ENCODE assay signal across 9 cellular contexts in genomic region chr10:35822316-35822715, GRCh38.
DNase-seq lines count a peak whose midpoint lies in the region; ATAC-seq and TF ChIP-seq lines count a peak whose summit lies in the region.
"Had no signal": no experiment of that assay in that cellular context is flagged by ENCODE, and none has a peak within 500 bp of the region (broad histone marks: within the 10 kb centered on the region; RNA-seq: fewer than 3 reads in every experiment).

No MANE protein-coding gene starts in this region.

- TF ChIP-seq POLR2A in breast epithelium (IDR thresholded peaks at IDR 0.05): no peak
- no peak for TF ChIP-seq POLR2A in upper lobe of left lung (IDR thresholded peaks at IDR 0.05)

- H3K4me3 ChIP-seq in breast epithelium: no peak overlapping the region
- no peak overlapping the region for H3K4me3 ChIP-seq in upper lobe of left lung

- intact Hi-C loops in breast epithelium (cut with DNase I; ENCODE audit: low total_unique reads): loop anchor here (1.0 kb wide), 1 partner anchor 15 kb away; no protein-coding TSS in a partner anchor

- H3K4me1 ChIP-seq in breast epithelium: no peaks in the 10 kb centered on the region
- H3K4me1 ChIP-seq in upper lobe of left lung: no peaks in the 10 kb centered on the region

- ATAC-seq in upper lobe of left lung (ENCODE audit: low FRiP score in 2 of 2): peak; percentile 81 to 94
- no peak for ATAC-seq in GM18519 (IDR thresholded peaks at IDR 0.05; ENCODE audit: low FRiP score, unreplicated experiment)

- WGBS in upper lobe of left lung, 2 donors: 57 to 71% methylated on average over 8 to 9 of the region's 9 CpGs

- H3K27ac ChIP-seq in breast epithelium (peak overlapping the region; percentile 64 to 69), upper lobe of left lung (no peak overlapping the region)

- TF ChIP-seq CTCF in breast epithelium (IDR thresholded peaks at IDR 0.05) (peak; percentile 29 to 66 (median 46)), upper lobe of left lung (IDR thresholded peaks at IDR 0.05) (peak in 2 of 6 experiments; percentile 8 to 42)

- H3K27me3 ChIP-seq in breast epithelium: no peaks in the 10 kb centered on the region
- no peaks in the 10 kb centered on the region for H3K27me3 ChIP-seq in upper lobe of left lung

- no peak for TF ChIP-seq EP300 in upper lobe of left lung (IDR thresholded peaks at IDR 0.05)

- peak; percentile 77 for DNase-seq in NCI-H345 (lab: John Stamatoyannopoulos, UW)
- no peak for DNase-seq in NCI-H345 treated with DMSO at 0.1 percent for 48 hours (lab: John Stamatoyannopoulos, UW; ENCODE audit: unreplicated experiment)
- peak; percentile 67 to 91 for DNase-seq in breast epithelium (ENCODE audit: low spot score in 2 of 2)
- peak; percentile 76 for DNase-seq in kidney glomerular epithelial cell (lab: John Stamatoyannopoulos, UW)
- peak; percentile 68 to 75 for DNase-seq in upper lobe of left lung
- no peak for DNase-seq in activated CD4-positive, alpha-beta T cell treated with anti-CD3 and anti-CD28 coated beads, Interleukin-2, amount 50 U/mL, for 4 hours
- DNase-seq in cortex of kidney (lab: John Stamatoyannopoulos, UW): no peak
- DNase-seq: NCI-H187 treated with DMSO at 0.1 percent for 48 hours had no signal

- no peaks in the 10 kb centered on the region for H3K36me3 ChIP-seq in breast epithelium
- no peaks in the 10 kb centered on the region for H3K36me3 ChIP-seq in upper lobe of left lung

- H3K9me3 ChIP-seq in breast epithelium: no peaks in the 10 kb centered on the region
- no peaks in the 10 kb centered on the region for H3K9me3 ChIP-seq in upper lobe of left lung

Comparison
In these comparisons a context has a peak if more than half of its experiments do, and no peak if none do; other contexts are left out.
1. DNase-seq: peak in NCI-H345 (single experiment), breast epithelium (2 of 2), kidney glomerular epithelial cell (single experiment) and upper lobe of left lung (2 of 2); none in NCI-H345 treated with DMSO at 0.1 percent for 48 hours (single experiment), activated CD4-positive, alpha-beta T cell treated with anti-CD3 and anti-CD28 coated beads, Interleukin-2, amount 50 U/mL, for 4 hours (0 of 2) and cortex of kidney (single experiment).
2. H3K27ac ChIP-seq: peak in breast epithelium (2 of 2); none in upper lobe of left lung (0 of 4).